22 cellular contexts compared by ENCODE assay signal in genomic region chr18:23591011-23591410, GRCh38. TPM values are rescaled to one million over a fixed set of nuclear protein-coding genes. Genes with fewer than 3 reads are reported as not detected.
DNase-seq lines count a peak whose midpoint lies in the region; ATAC-seq and TF ChIP-seq lines count a peak whose summit lies in the region.
"Had no signal": no experiment of that assay in that cellular context is flagged by ENCODE, and none has a peak within 500 bp of the region (broad histone marks: within the 10 kb centered on the region; RNA-seq: fewer than 3 reads in every experiment).

No MANE protein-coding gene starts in this region.

- no peaks in the 10 kb centered on the region for H4K20me1 ChIP-seq in HCT116 (ENCODE audit: insufficient read depth)

- TF ChIP-seq POLR2A in HCT116 (IDR thresholded peaks at IDR 0.05; ENCODE audit: borderline replicate concordance, extremely low read depth, insufficient read depth, insufficient read length) (no peak), thyroid gland (IDR thresholded peaks at IDR 0.05) (no peak)

- H3K4me3 ChIP-seq in ACC112 (ENCODE audit: low read depth, low read length), result no peak overlapping the region
- H3K4me3 ChIP-seq in HCT116 (replicated peaks in 1 of 2; ENCODE audit: low read depth in 1 of 2, low read length in 2 of 2), result no peak overlapping the region
- no peak overlapping the region for H3K4me3 ChIP-seq in brain microvascular endothelial cell (ENCODE audit: low read depth, low read length)
- no peak overlapping the region for H3K4me3 ChIP-seq in thyroid gland (replicated peaks in 1 of 3)
- H3K4me3 ChIP-seq in A673 (ENCODE audit: low read depth, low read length, poor library complexity, severe bottlenecking), result no peak overlapping the region
- H3K4me3 ChIP-seq: gastroesophageal sphincter, right atrium auricular region, transverse colon had no signal

- H3K9me2 ChIP-seq in HCT116 (ENCODE audit: insufficient read depth), result no peaks in the 10 kb centered on the region

- DNase-seq in HCT116 (ENCODE audit: low read depth, low spot score) (no peak), brain microvascular endothelial cell (peak; percentile 3), kidney tubule cell (ENCODE audit: low spot score) (peak; percentile 41), thyroid gland (no peak), superior temporal gyrus (ENCODE audit: extremely low spot score) (no peak), A673 (ENCODE audit: low spot score) (no peak)
- DNase-seq: activated CD4-positive, CD25-positive, alpha-beta regulatory T cell treated with anti-CD3 and anti-CD28 coated beads, Interleukin-2, amount 50 U/mL, for 72 hours; activated naive CD4-positive, alpha-beta T cell; activated T-cell treated with anti-CD3 and anti-CD28 coated beads, Interleukin-2, amount 50 U/mL, for 24 hours; caudate nucleus; DMS 273 treated with DMSO at 0.1 percent for 48 hours; kidney; NCI-H1048; NCI-H187 treated with DMSO at 0.1 percent for 48 hours; NCI-H774; SHP77 treated with DMSO at 0.1 percent for 48 hours; stimulated activated CD4-positive, alpha-beta T cell treated with anti-CD3 and anti-CD28 coated beads, Interleukin-4, amount 100 ng/mL, for 24 hours; transverse colon had no signal

- H3K27ac ChIP-seq in ACC112 (ENCODE audit: low read depth, low read length) (peak overlapping the region; percentile 29; the same call in 1 of the 2 replicates), HCT116 (ENCODE audit: low read depth, low read length) (no peak overlapping the region), brain microvascular endothelial cell (no peak overlapping the region), thyroid gland (no peak overlapping the region), A673 (ENCODE audit: low read depth, low read length, poor library complexity, severe bottlenecking) (no peak overlapping the region)
- H3K27ac ChIP-seq: gastroesophageal sphincter, right atrium auricular region, transverse colon had no signal

- TF ChIP-seq RAD21 in HCT116 (IDR thresholded peaks at IDR 0.05; ENCODE audit: low read depth), result no peak

- H2AFZ ChIP-seq in ACC112 (ENCODE audit: low read length, unreplicated experiment) (no peak overlapping the region), HCT116 (ENCODE audit: low read depth, low read length, poor library complexity, severe bottlenecking) (no peak overlapping the region)

- 43 to 81% methylated on average over 1 of the region's 1 CpG for WGBS in thyroid gland, 2 donors

- no peak overlapping the region for H3K9ac ChIP-seq in HCT116 (ENCODE audit: low read length)

- POLR2A ChIA-PET in HCT116 (lab: Charles Lee), result no interaction called here
- POLR2A ChIA-PET in A673 (lab: Charles Lee; ENCODE audit: low non-redundant PET), result interaction anchor here (0.7 kb wide), 1 partner anchor 807 kb away, joined by 5 read pairs; the partner anchor contains the start of gene OSBPL1A

- intact Hi-C loops in HCT116 (cut with micrococcal nuclease), result no loop called here
- intact Hi-C loops in thyroid gland (cut with DNase I), result no loop called here
- intact Hi-C loops in A673 (cut with micrococcal nuclease; ENCODE audit: unreplicated experiment), result no loop called here

- H3K27me3 ChIP-seq in ACC112 (ENCODE audit: insufficient read depth, low read length) (no peaks in the 10 kb centered on the region), HCT116 (ENCODE audit: insufficient read depth, low read length) (no peaks in the 10 kb centered on the region), brain microvascular endothelial cell (replicated peaks) (no peaks in the 10 kb centered on the region), thyroid gland (no peaks in the 10 kb centered on the region), A673 (replicated peaks; ENCODE audit: insufficient read depth, low read depth, low read length, poor library complexity) (no peaks in the 10 kb centered on the region)
- H3K27me3 ChIP-seq: gastroesophageal sphincter, right atrium auricular region, transverse colon had no signal

- in situ Hi-C loops in brain microvascular endothelial cell (cut with HindIII; ENCODE audit: low pct_ligation_motif_present, low sequenced_read_pairs), result no loop called here

- 0 out of 2 replicates have a peak overlapping the region, but pooled peaks have one; percentile 1 for H3K4me2 ChIP-seq in HCT116 (ENCODE audit: low read length)

- CTCF ChIA-PET in HCT116 (lab: Charles Lee) (interaction anchor here (2.7 kb wide), 1 partner anchor 112 kb away, joined by 8 read pairs; no protein-coding TSS in a partner anchor), A673 (lab: Charles Lee) (no interaction called here)

- H3K9me3 ChIP-seq in HCT116 (ENCODE audit: control insufficient read depth in 1 of 2, insufficient read depth in 1 of 2, low read depth in 1 of 2, low read length in 2 of 2), result no peaks in the 10 kb centered on the region
- no peaks in the 10 kb centered on the region for H3K9me3 ChIP-seq in thyroid gland
- no peaks in the 10 kb centered on the region for H3K9me3 ChIP-seq in A673 (ENCODE audit: low read depth, low read length, poor library complexity, severe bottlenecking)
- H3K9me3 ChIP-seq: gastroesophageal sphincter, right atrium auricular region, transverse colon had no signal

- BruUV-seq in HCT116 (replicated peaks; lab: Mats Ljungman, UMichigan), result no TSS peak
- no TSS peak for BruUV-seq in A673 (replicated peaks; lab: Mats Ljungman, UMichigan)

- no peak for ATAC-seq in HCT116
- ATAC-seq in HG02798 (IDR thresholded peaks at IDR 0.05; ENCODE audit: poor library complexity, unreplicated experiment), result no peak
- ATAC-seq: gastroesophageal sphincter had no signal

- TF ChIP-seq CTCF in HCT116 (IDR thresholded peaks at IDR 0.05 in 2 of 3, conservative IDR thresholded peaks at IDR 0.05 in 1 of 3; ENCODE audit: borderline replicate concordance in 1 of 3, insufficient read depth in 1 of 3, low read depth in 2 of 3, low read length in 2 of 3), result no peak
- no peak for TF ChIP-seq CTCF in brain microvascular endothelial cell (IDR thresholded peaks at IDR 0.05; ENCODE audit: low read depth, low read length, missing control alignments)
- TF ChIP-seq CTCF in thyroid gland (IDR thresholded peaks at IDR 0.05), result no peak
- no peak for TF ChIP-seq CTCF in A673 (conservative IDR thresholded peaks at IDR 0.05; ENCODE audit: low read depth, low read length)

- peaks cover 34% of the 10 kb centered on the region for H3K4me1 ChIP-seq in ACC112 (ENCODE audit: control insufficient read depth, insufficient read depth, low read length, unreplicated experiment)
- H3K4me1 ChIP-seq in HCT116 (ENCODE audit: control insufficient read depth in 1 of 2, insufficient read depth in 2 of 2, low read length in 2 of 2), result peaks cover 8 to 13% of the 10 kb centered on the region in 2 experiments
- peaks cover 0 to 4% of the 10 kb centered on the region in 2 donors for H3K4me1 ChIP-seq in thyroid gland
- H3K4me1 ChIP-seq in A673 (ENCODE audit: insufficient read depth, low read length, poor library complexity, severe bottlenecking), result peaks cover 5% of the 10 kb centered on the region
- H3K4me1 ChIP-seq: right atrium auricular region had no signal

- peaks cover under 1% of the 10 kb centered on the region for H3K79me2 ChIP-seq in ACC112 (ENCODE audit: control insufficient read depth, insufficient read depth, low read length, unreplicated experiment)
- H3K79me2 ChIP-seq in HCT116 (ENCODE audit: insufficient read depth, low read length), result peaks cover under 1% of the 10 kb centered on the region; the same call in 1 of the 2 replicates

- H3K36me3 ChIP-seq in ACC112 (ENCODE audit: insufficient read depth, low read length), result no peaks in the 10 kb centered on the region
- H3K36me3 ChIP-seq in HCT116 (ENCODE audit: control insufficient read depth in 1 of 2, insufficient read depth in 2 of 2, low read length in 2 of 2), result no peaks in the 10 kb centered on the region
- no peaks in the 10 kb centered on the region for H3K36me3 ChIP-seq in brain microvascular endothelial cell (replicated peaks)
- H3K36me3 ChIP-seq in thyroid gland, result no peaks in the 10 kb centered on the region
- H3K36me3 ChIP-seq in A673 (ENCODE audit: insufficient read depth, low read length, poor library complexity, severe bottlenecking), result no peaks in the 10 kb centered on the region
- H3K36me3 ChIP-seq: gastroesophageal sphincter, right atrium auricular region, transverse colon had no signal

- RAD21 ChIA-PET in HCT116 (lab: Charles Lee; ENCODE audit: low non-redundant PET in 1 of 2, low total read pairs in 2 of 2, uncharacterized antibody in 2 of 2, unreplicated experiment in 2 of 2), result no interaction called here

TF ChIP-seq in HCT116, 20 proteins besides CTCF, POLR2A, EP300 and RAD21 (continues in another document):
- TF ChIP-seq JUND (IDR thresholded peaks at IDR 0.05), result no peak
- no peak for TF ChIP-seq MAX (IDR thresholded peaks at IDR 0.05)
- no peak for TF ChIP-seq ATF3 (IDR thresholded peaks at IDR 0.05)
- TF ChIP-seq YY1 (IDR thresholded peaks at IDR 0.05; ENCODE audit: extremely low read depth, insufficient replicate concordance, low read depth, low read length), result no peak
- TF ChIP-seq FOSL1 (IDR thresholded peaks at IDR 0.05; ENCODE audit: low read depth), result no peak
- no peak for TF ChIP-seq ELF1 (IDR thresholded peaks at IDR 0.05; ENCODE audit: borderline replicate concordance, low read depth)
- no peak for TF ChIP-seq SP1 (IDR thresholded peaks at IDR 0.05; ENCODE audit: low read depth)
- no peak for TF ChIP-seq EZH2 (IDR thresholded peaks at IDR 0.05)
- no peak for TF ChIP-seq ZBTB33 (IDR thresholded peaks at IDR 0.05; ENCODE audit: extremely low read depth, insufficient replicate concordance, low read length)

RNA-seq across cellular contexts. Expression of gene NPC1, which starts 4.7 kb away (rescaled TPM):
- total RNA-seq in HCT116 (2021; ENCODE audit: unreplicated experiment) (51.6 TPM), thyroid gland (10 to 100 TPM; 32.8 to 68.6 (median 42.0) TPM), A673 (2021) (50.5 and 53.0 TPM in 2 replicates)
- 47.8 and 68.4 TPM in 2 replicates for polyA plus RNA-seq in HCT116 (2012)

Comparison
In these comparisons a context has a peak if more than half of its experiments do, and no peak if none do; other contexts are left out.
1. DNase-seq: peak in brain microvascular endothelial cell (single experiment) and kidney tubule cell (single experiment); none in HCT116 (single experiment), thyroid gland (0 of 2), superior temporal gyrus (single experiment) and A673 (single experiment).